38 cellular contexts compared by ENCODE assay signal in the genomic region with DNA sequence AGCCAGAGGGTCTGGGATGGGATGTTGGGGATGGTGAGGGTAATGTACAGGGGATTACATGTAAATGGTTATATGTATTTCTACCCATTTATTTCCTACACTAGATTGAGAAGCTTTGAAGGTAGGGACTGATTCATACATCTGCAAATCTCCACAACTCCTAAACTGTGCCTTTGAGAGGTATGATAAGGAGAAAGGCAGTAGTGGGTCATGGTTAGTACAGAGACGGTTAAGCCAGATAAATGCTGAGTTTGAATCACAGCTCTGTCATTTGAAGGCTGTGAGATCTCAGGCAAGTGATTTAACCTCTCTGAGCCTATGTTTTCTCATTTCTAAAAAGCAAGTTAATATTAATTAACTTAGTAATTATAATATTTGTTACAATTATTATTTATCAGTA. TPM values are rescaled to one million over a fixed set of nuclear protein-coding genes. Genes with fewer than 3 reads are reported as not detected.
"Had no signal": no experiment of that assay in that cellular context is flagged by ENCODE, and none has a peak within 500 bp of the region (broad histone marks: within the 10 kb centered on the region; RNA-seq: fewer than 3 reads in every experiment).

No MANE protein-coding gene starts in this region.

- H3K4me3 ChIP-seq: MG63 had no signal

- H3K27me3 ChIP-seq: MG63 had no signal

- H3K36me3 ChIP-seq: MG63 had no signal

- DNase-seq: Karpas-422, Kasumi-1, MG63, MM.1S, MV-4-11, NCI-H1048, NCI-H1092, NCI-H1092 treated with DMSO at 0.1 percent for 48 hours, NCI-H1105, NCI-H1105 treated with DMSO at 0.1 percent for 48 hours, NCI-H1417, NCI-H1417 treated with DMSO at 0.1 percent for 48 hours, NCI-H1436, NCI-H1436 treated with DMSO at 0.1 percent for 48 hours, NCI-H146, NCI-H1694, NCI-H1694 treated with DMSO at 0.1 percent for 48 hours, NCI-H187, NCI-H187 treated with DMSO at 0.1 percent for 48 hours, NCI-H1930, NCI-H2029, NCI-H2029 treated with DMSO at 0.1 percent for 48 hours, NCI-H2081, NCI-H2081 treated with DMSO at 0.1 percent for 48 hours, NCI-H2107, NCI-H2171, NCI-H2171 treated with DMSO at 0.1 percent for 48 hours, NCI-H2227 treated with DMSO at 0.1 percent for 48 hours, NCI-H226, NCI-H345, NCI-H446, NCI-H446 treated with DMSO at 0.1 percent for 48 hours, NCI-H510A, NCI-H510A treated with DMSO at 0.1 percent for 48 hours had no signal

- H3K9me3 ChIP-seq: MG63 had no signal

RNA-seq across cellular contexts. Expression of gene IL21, which starts 29.3 kb away (rescaled TPM):
- total RNA-seq: LHCN-M2, M059J, MCF 10A, NCI-H460 had no signal
